ENCODE assay signal across 8 cellular contexts in genomic region chr19:42217522-42218442, GRCh38.
DNase-seq lines count a peak whose midpoint lies in the region; ATAC-seq and FAIRE-seq lines count a peak whose summit lies in the region.

Gene DEDD2, minus strand, starts transcription at chr19:42217677. Its CDS starts 670 bp downstream, at chr19:42217007.

- H3K27ac ChIP-seq in cingulate gyrus (ENCODE audit: low read depth, low read length): peak within 1 kb of the TSS; percentile 100
- peak within 1 kb of the TSS; percentile 99 for H3K27ac ChIP-seq in layer of hippocampus (ENCODE audit: low read depth, low read length)

- peak; percentile 85 to 86 for DNase-seq in AML-193 (lab: John Stamatoyannopoulos, UW)
- peak; percentile 96 for DNase-seq in GM19239 (ENCODE audit: insufficient read length, low spot score)
- DNase-seq in NCI-H524 treated with DMSO at 0.1 percent for 48 hours (lab: John Stamatoyannopoulos, UW): peak; percentile 34
- peak; percentile 99 to 100 for DNase-seq in activated CD4-positive, alpha-beta T cell treated with anti-CD3 and anti-CD28 coated beads for 4 hours
- peak; percentile 99 to 100 for DNase-seq in stimulated activated CD4-positive, alpha-beta T cell treated with anti-CD3 and anti-CD28 coated beads, Interleukin-1b, Interleukin-23, amount 100 ng/mL, for 4 hours (ENCODE audit: low read depth in 2 of 2)

- H3K27me3 ChIP-seq in layer of hippocampus (ENCODE audit: control insufficient read depth, insufficient read depth, low read length): no peaks in the 10 kb centered on the region

- ATAC-seq in HG03457 (IDR thresholded peaks at IDR 0.05; ENCODE audit: unreplicated experiment): peak; percentile 72

- FAIRE-seq in GM19239 (lab: Jason Lieb, UNC): peak; percentile 95

Comparison
In these comparisons a context has a peak if more than half of its experiments do, and no peak if none do; other contexts are left out.
1. Peak in every context shown above with its lines: DNase-seq, ATAC-seq and H3K27ac ChIP-seq.
2. DNase-seq: peak in every context shown above with its lines; median percentile 100 in activated CD4-positive, alpha-beta T cell treated with anti-CD3 and anti-CD28 coated beads for 4 hours; 100 in stimulated activated CD4-positive, alpha-beta T cell treated with anti-CD3 and anti-CD28 coated beads, Interleukin-1b, Interleukin-23, amount 100 ng/mL, for 4 hours; 96 in GM19239; 86 in AML-193; 34 in NCI-H524 treated with DMSO at 0.1 percent for 48 hours.